Comparison of ENCODE assay signal across 9 cellular contexts in genomic region chr17:83099570-83100181, GRCh38. TPM values are rescaled to one million over a fixed set of nuclear protein-coding genes. Genes with fewer than 3 reads are reported as not detected.
DNase-seq lines count a peak whose midpoint lies in the region; ATAC-seq lines count a peak whose summit lies in the region.
"Had no signal": no experiment of that assay in that cellular context is flagged by ENCODE, and none has a peak within 500 bp of the region (broad histone marks: within the 10 kb centered on the region; RNA-seq: fewer than 3 reads in every experiment).

No MANE protein-coding gene starts in this region.

- H3K9me3 ChIP-seq in SK-N-MC (ENCODE audit: low read depth, low read length) (no peaks in the 10 kb centered on the region), iPS-18a (ENCODE audit: control insufficient read depth, low read depth, low read length) (no peaks in the 10 kb centered on the region)

- intact Hi-C loops in activated naive CD4-positive, alpha-beta T cell treated with anti-CD3 and anti-CD28 coated beads for 36 hours (cut with micrococcal nuclease): no loop called here

- ATAC-seq in stimulated activated memory B cell treated with anti-CD40 and anti-IgM and Interleukin-4, amounts not matched to agents 10 μg/mL and 1 μg/mL and 100 μg/mL, for 72 hours: peak; percentile 25

- peaks cover 12% of the 10 kb centered on the region for H3K36me3 Mint-ChIP-seq in stimulated activated memory B cell treated with anti-CD40 and anti-IgM and Interleukin-4, amounts not matched to agents 10 μg/mL and 1 μg/mL and 100 μg/mL, for 72 hours
- H3K36me3 Mint-ChIP-seq in activated naive CD4-positive, alpha-beta T cell treated with anti-CD3 and anti-CD28 coated beads for 36 hours (ENCODE audit: low read depth): no peaks in the 10 kb centered on the region

- peak overlapping the region; percentile 42; the same call in 1 of the 2 replicates for H3K27ac ChIP-seq in SK-N-MC
- no peak overlapping the region for H3K27ac ChIP-seq in iPS-18a (ENCODE audit: low read length)
- H3K27ac ChIP-seq: KMS-11 had no signal

- peaks cover 44% of the 10 kb centered on the region for H3K4me1 Mint-ChIP-seq in stimulated activated memory B cell treated with anti-CD40 and anti-IgM and Interleukin-4, amounts not matched to agents 10 μg/mL and 1 μg/mL and 100 μg/mL, for 72 hours
- H3K4me1 Mint-ChIP-seq in activated naive CD4-positive, alpha-beta T cell treated with anti-CD3 and anti-CD28 coated beads for 36 hours (ENCODE audit: low read depth): peaks cover 7% of the 10 kb centered on the region

- H3K9ac ChIP-seq in SK-N-MC (ENCODE audit: insufficient read length) (no peak overlapping the region), iPS-18a (ENCODE audit: low read length) (no peak overlapping the region)
- H3K9ac ChIP-seq: KMS-11 had no signal

- H3K4me3 ChIP-seq in H7 (ENCODE audit: insufficient read depth, low read depth, low read length) (peak overlapping the region; percentile 8; the same call in 1 of the 2 replicates), SK-N-MC (peak overlapping the region; percentile 36), iPS-18a (ENCODE audit: low read length) (peak overlapping the region; percentile 30)

- peaks cover 5% of the 10 kb centered on the region; the same call in 1 of the 2 replicates for H3K36me3 ChIP-seq in H7 (replicated peaks; ENCODE audit: control insufficient read depth, insufficient read depth, low read length)
- H3K36me3 ChIP-seq in SK-N-MC (ENCODE audit: insufficient read depth, low read length): peaks cover 16% of the 10 kb centered on the region; the same call in 1 of the 2 replicates
- H3K36me3 ChIP-seq in iPS-18a (ENCODE audit: control insufficient read depth, low read depth, low read length): peaks cover 6% of the 10 kb centered on the region

- peaks cover 12% of the 10 kb centered on the region for H3K4me1 ChIP-seq in iPS-18a (ENCODE audit: control insufficient read depth, low read depth, low read length)

- peak overlapping the region; percentile 71 for H3K27ac Mint-ChIP-seq in stimulated activated memory B cell treated with anti-CD40 and anti-IgM and Interleukin-4, amounts not matched to agents 10 μg/mL and 1 μg/mL and 100 μg/mL, for 72 hours
- no peak overlapping the region for H3K27ac Mint-ChIP-seq in activated naive CD4-positive, alpha-beta T cell treated with anti-CD3 and anti-CD28 coated beads for 36 hours

- DNase-seq in H7 (peak; percentile 85), SK-N-MC (ENCODE audit: low read depth, low spot score) (no peak), MV-4-11 (lab: John Stamatoyannopoulos, UW) (no peak)
- DNase-seq in activated naive CD4-positive, alpha-beta T cell treated with anti-CD3 and anti-CD28 coated beads for 36 hours: no peak
- DNase-seq in activated CD8-positive, alpha-beta memory T cell treated with anti-CD3 and anti-CD28 coated beads, Interleukin-2, amount 50 U/mL, for 48 hours: no peak
- DNase-seq: activated CD4-positive, alpha-beta T cell treated with anti-CD3 and anti-CD28 coated beads for 1 hour had no signal

- H3K9me3 Mint-ChIP-seq in stimulated activated memory B cell treated with anti-CD40 and anti-IgM and Interleukin-4, amounts not matched to agents 10 μg/mL and 1 μg/mL and 100 μg/mL, for 72 hours: no peaks in the 10 kb centered on the region
- H3K9me3 Mint-ChIP-seq in activated naive CD4-positive, alpha-beta T cell treated with anti-CD3 and anti-CD28 coated beads for 36 hours: no peaks in the 10 kb centered on the region

- H3K27me3 Mint-ChIP-seq in stimulated activated memory B cell treated with anti-CD40 and anti-IgM and Interleukin-4, amounts not matched to agents 10 μg/mL and 1 μg/mL and 100 μg/mL, for 72 hours: peaks cover 56% of the 10 kb centered on the region
- H3K27me3 Mint-ChIP-seq in activated naive CD4-positive, alpha-beta T cell treated with anti-CD3 and anti-CD28 coated beads for 36 hours (ENCODE audit: low read depth): peaks cover 19% of the 10 kb centered on the region

- H3K27me3 ChIP-seq in H7 (ENCODE audit: control insufficient read depth, insufficient read depth, low read length): no peaks in the 10 kb centered on the region
- H3K27me3 ChIP-seq in iPS-18a (ENCODE audit: control insufficient read depth, insufficient read depth, low read length): no peaks in the 10 kb centered on the region

- CTCF ChIA-PET in activated naive CD4-positive, alpha-beta T cell treated with anti-CD3 and anti-CD28 coated beads for 36 hours (lab: Charles Lee): no interaction called here

- H3K4me3 Mint-ChIP-seq in stimulated activated memory B cell treated with anti-CD40 and anti-IgM and Interleukin-4, amounts not matched to agents 10 μg/mL and 1 μg/mL and 100 μg/mL, for 72 hours: peak overlapping the region; percentile 72
- H3K4me3 Mint-ChIP-seq in activated naive CD4-positive, alpha-beta T cell treated with anti-CD3 and anti-CD28 coated beads for 36 hours: no peak overlapping the region

RNA-seq across cellular contexts. Expression of gene METRNL, which starts 20.3 kb away (rescaled TPM):
- 26.6 and 32.0 TPM in 2 replicates for total RNA-seq in H7 (2014; rRNA removed; shearing (Covaris generic))
- 10 to 100 TPM; 14.4 to 15.2 TPM for total RNA-seq in activated naive CD4-positive, alpha-beta T cell treated with anti-CD3 and anti-CD28 coated beads for 36 hours
